In the genomic region with DNA sequence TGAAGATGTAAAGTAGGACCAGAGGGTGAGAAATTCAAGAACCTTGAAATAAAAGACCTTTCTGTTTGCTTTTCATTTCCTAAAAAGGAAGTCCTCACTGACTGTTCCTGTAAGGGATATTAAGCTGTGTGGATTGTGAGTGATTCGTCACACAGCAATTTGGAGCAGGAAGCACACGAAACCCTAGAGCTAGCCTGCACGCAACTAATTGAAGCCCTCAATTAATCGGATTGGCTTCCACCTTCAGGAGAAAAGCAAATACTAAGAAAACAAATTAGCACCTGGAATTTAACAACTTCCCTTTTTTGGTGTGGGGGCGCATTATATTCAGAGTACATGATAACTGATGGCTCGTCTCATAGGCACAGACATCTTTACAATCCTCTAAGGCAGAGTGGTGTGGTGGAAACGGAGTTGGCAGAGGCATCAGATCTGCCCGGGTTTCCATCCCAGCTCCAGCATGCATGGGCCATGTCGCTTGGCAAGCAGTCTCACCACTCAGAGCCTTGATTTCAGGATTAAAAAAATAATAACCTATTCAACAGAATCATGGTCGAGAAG, we compare ENCODE assay signal across 1 cellular context.
TF ChIP-seq lines count a peak whose summit lies in the region.

No MANE protein-coding gene starts in this region.

TF ChIP-seq in IMR-90, 13 proteins besides CTCF, POLR2A, EP300 and RAD21:
- peak; percentile 71 for TF ChIP-seq FOS (IDR thresholded peaks at IDR 0.05; ENCODE audit: low read depth, low read length)
- no peak for TF ChIP-seq RCOR1 (IDR thresholded peaks at IDR 0.05; ENCODE audit: insufficient replicate concordance, low read length)
- no peak for TF ChIP-seq CHD1 (IDR thresholded peaks at IDR 0.05; ENCODE audit: low read depth, low read length)
- peak; percentile 15; the same call in 1 of the 2 replicates for TF ChIP-seq SMC3 (IDR thresholded peaks at IDR 0.05; ENCODE audit: low read depth, low read length)
- TF ChIP-seq CEBPB (IDR thresholded peaks at IDR 0.05; ENCODE audit: low read depth, low read length) = no peak; the same call in 1 of the 2 replicates
- TF ChIP-seq RFX5 (IDR thresholded peaks at IDR 0.05; ENCODE audit: low read depth, low read length) = no peak
